In the genomic region with DNA sequence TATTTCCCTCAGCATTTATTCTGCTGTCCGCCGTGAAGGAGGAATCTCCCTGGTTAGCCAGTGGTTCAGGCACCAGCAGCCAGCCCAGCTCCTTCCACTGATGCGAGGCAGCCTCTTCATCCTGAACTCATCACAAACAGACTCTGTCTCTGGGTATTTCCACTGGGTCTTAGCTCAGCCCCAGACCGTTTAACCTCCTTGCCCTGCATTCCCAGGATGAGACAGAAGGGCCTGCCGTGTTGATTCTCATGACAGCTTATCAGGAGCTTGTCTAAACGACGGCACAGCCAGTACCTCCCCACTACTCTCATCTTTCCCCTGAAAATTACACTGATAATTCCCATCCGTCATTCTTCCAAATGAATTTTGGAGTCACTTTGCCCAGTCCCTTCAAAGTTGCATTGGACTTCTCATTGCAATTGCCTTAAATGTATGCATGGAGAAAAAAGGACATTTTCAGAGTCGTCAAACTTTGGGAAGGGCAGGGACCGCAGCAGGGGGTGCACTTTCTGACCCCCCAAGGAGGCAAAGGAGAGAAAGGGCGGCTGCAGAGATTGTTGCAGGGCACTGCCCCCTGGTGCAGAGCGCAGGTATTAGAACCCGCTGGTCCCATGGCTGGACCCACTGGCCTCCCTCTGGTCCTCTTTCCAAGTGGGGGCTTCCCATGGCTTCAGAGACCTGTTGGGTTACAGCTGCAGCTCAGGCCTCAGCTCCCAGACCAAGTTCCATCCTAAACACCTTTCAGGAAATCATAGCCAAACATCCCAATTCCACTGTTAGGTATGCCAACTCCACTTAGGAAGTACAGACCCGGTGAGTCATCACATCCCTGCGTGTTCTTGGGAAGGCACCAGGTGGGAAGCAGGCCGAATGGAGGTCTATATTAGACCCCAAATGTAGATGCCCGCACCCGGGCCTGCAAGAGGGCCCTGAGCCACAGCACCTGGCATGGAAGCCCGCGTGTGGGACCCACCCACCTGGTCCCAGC, we compare ENCODE assay signal across 7 cellular contexts. TPM values are rescaled to one million over a fixed set of nuclear protein-coding genes. Genes with fewer than 3 reads are reported as not detected.
DNase-seq lines count a peak whose midpoint lies in the region; ATAC-seq, FAIRE-seq and TF ChIP-seq lines count a peak whose summit lies in the region.

No MANE protein-coding gene starts in this region.

- no peaks in the 10 kb centered on the region for H3K36me3 Mint-ChIP-seq in neural crest cell (ENCODE audit: low read depth)

- peak; percentile 25 for DNase-seq in EH (ENCODE audit: low read depth)
- peak; percentile 19 to 21 for DNase-seq in Kasumi-1 (lab: John Stamatoyannopoulos, UW)
- DNase-seq in bronchial epithelial cell (ENCODE audit: low read depth) = peak; percentile 2
- peak; percentile 31 for DNase-seq in neural crest cell (ENCODE audit: low read depth, low spot score)
- DNase-seq in omental fat pad (ENCODE audit: low spot score) = no peak
- DNase-seq in caudate nucleus (lab: John Stamatoyannopoulos, UW) = no peak
- no peak for DNase-seq in NCI-H1105 treated with DMSO at 0.1 percent for 48 hours (lab: John Stamatoyannopoulos, UW)

- H3K27me3 ChIP-seq in bronchial epithelial cell (ENCODE audit: control insufficient read depth, insufficient read depth, low read length) = peaks cover 20% of the 10 kb centered on the region

- H3K4me1 Mint-ChIP-seq in neural crest cell = peaks cover 22% of the 10 kb centered on the region

- H3K36me3 ChIP-seq in bronchial epithelial cell (ENCODE audit: control insufficient read depth, insufficient read depth, low read length) = no peaks in the 10 kb centered on the region

- ATAC-seq in omental fat pad (ENCODE audit: low FRiP score) = no peak

- H3K4me3 Mint-ChIP-seq in neural crest cell = peak overlapping the region; percentile 24

- H3K27ac ChIP-seq in caudate nucleus (ENCODE audit: low read depth, low read length) = no peak overlapping the region

- peak; percentile 88 for TF ChIP-seq CTCF in bronchial epithelial cell (IDR thresholded peaks at IDR 0.05; ENCODE audit: insufficient read depth, low read length, severe bottlenecking)
- TF ChIP-seq CTCF in neural crest cell (conservative IDR thresholded peaks at IDR 0.05) = peak; percentile 69
- TF ChIP-seq CTCF in omental fat pad (IDR thresholded peaks at IDR 0.05) = no peak

- H3K4me3 ChIP-seq in bronchial epithelial cell (ENCODE audit: low read depth, low read length) = no peak overlapping the region

- H3K27ac Mint-ChIP-seq in neural crest cell (ENCODE audit: unreplicated experiment) = no peak overlapping the region

- H3K9me3 Mint-ChIP-seq in neural crest cell = no peaks in the 10 kb centered on the region

- FAIRE-seq in bronchial epithelial cell (lab: Jason Lieb, UNC) = peak; percentile 13

- H3K27me3 Mint-ChIP-seq in neural crest cell (ENCODE audit: low read depth) = peaks cover 45% of the 10 kb centered on the region

RNA-seq across cellular contexts. Expression of a gene that starts 3.7 kb away (rescaled TPM):
- total RNA-seq in bronchial epithelial cell = 1.3 and 1.5 TPM in 2 replicates
- total RNA-seq in neural crest cell = 36.7 and 38.8 TPM in 2 replicates
- 10 to 100 TPM; 13.2 to 60.1 (median 21.9) TPM for total RNA-seq in omental fat pad

RNA-seq across cellular contexts. Expression of a gene that starts 9.8 kb away (rescaled TPM):
- 31.5 and 33.4 TPM in 2 replicates for total RNA-seq in bronchial epithelial cell
- total RNA-seq in neural crest cell = 14.5 and 14.9 TPM in 2 replicates
- 10 to 100 TPM; 24.9 to 53.0 (median 37.4) TPM for total RNA-seq in omental fat pad

RNA-seq across cellular contexts. Expression of a gene that starts 34.9 kb away (rescaled TPM):
- 21.3 and 22.1 TPM in 2 replicates for total RNA-seq in bronchial epithelial cell
- 26.0 and 28.9 TPM in 2 replicates for total RNA-seq in neural crest cell
- 10 to 100 TPM; 10.4 to 31.2 (median 15.5) TPM for total RNA-seq in omental fat pad

RNA-seq across cellular contexts. Expression of a gene that starts 37.3 kb away (rescaled TPM):
- total RNA-seq in bronchial epithelial cell = under 0.01 and 0.13 TPM in 2 replicates
- total RNA-seq in neural crest cell = 1.5 and 2.1 TPM in 2 replicates
- not detected for total RNA-seq in omental fat pad

Comparison
In these comparisons a context has a peak if more than half of its experiments do, and no peak if none do; other contexts are left out.
1. DNase-seq: peak in EH (single experiment), Kasumi-1 (2 of 2), bronchial epithelial cell (single experiment) and neural crest cell (single experiment); none in omental fat pad (single experiment), caudate nucleus (0 of 61) and NCI-H1105 treated with DMSO at 0.1 percent for 48 hours (single experiment).
2. CTCF ChIP-seq: peak in bronchial epithelial cell (single experiment) and neural crest cell (single experiment); none in omental fat pad (0 of 3).